In genomic region chr1:225778412-225778669, GRCh38 we compare ENCODE assay signal across 8 cellular contexts. TPM values are rescaled to one million over a fixed set of nuclear protein-coding genes. Genes with fewer than 3 reads are reported as not detected.
DNase-seq lines count a peak whose midpoint lies in the region; ATAC-seq and TF ChIP-seq lines count a peak whose summit lies in the region.

No MANE protein-coding gene starts in this region.

- no peak overlapping the region for H2AFZ ChIP-seq in OCI-LY7 (ENCODE audit: low read length)
- no peak overlapping the region for H2AFZ ChIP-seq in fibroblast of lung (ENCODE audit: low read length)
- no peak overlapping the region for H2AFZ ChIP-seq in trophoblast cell (ENCODE audit: insufficient read depth, low read length, poor library complexity)

- peak overlapping the region; percentile 99 for H3K27ac ChIP-seq in CD4-positive, CD25-positive, alpha-beta regulatory T cell (ENCODE audit: insufficient read depth, low read length, poor library complexity, severe bottlenecking)
- H3K27ac ChIP-seq in OCI-LY7 (ENCODE audit: low read depth, low read length, poor library complexity, severe bottlenecking) (peak overlapping the region; percentile 91), fibroblast of lung (ENCODE audit: insufficient read depth, low read length) (peak overlapping the region; percentile 94), trophoblast cell (ENCODE audit: low read depth, low read length) (peak overlapping the region; percentile 91)

- TF ChIP-seq CTCF in OCI-LY7 (conservative IDR thresholded peaks at IDR 0.05; ENCODE audit: low read length) = no peak
- TF ChIP-seq CTCF in fibroblast of lung (conservative IDR thresholded peaks at IDR 0.05 in 1 of 2, IDR thresholded peaks at IDR 0.05 in 1 of 2; ENCODE audit: low read depth in 1 of 2, low read length in 2 of 2) = no peak

- no TSS peak for BruUV-seq in OCI-LY7 (replicated peaks; lab: Mats Ljungman, UMichigan)

- CTCF ChIA-PET in OCI-LY7 (lab: Charles Lee; ENCODE audit: unreplicated experiment) = interaction anchor here (1.1 to 2.2 kb wide), 3 partner anchors 11 to 212 kb away, joined by 3 to 11 read pairs (median 7); no protein-coding TSS in a partner anchor

- peaks cover 57% of the 10 kb centered on the region for H3K4me1 ChIP-seq in CD4-positive, CD25-positive, alpha-beta regulatory T cell (ENCODE audit: control insufficient read depth, insufficient read depth, low read length, poor library complexity, severe bottlenecking)
- H3K4me1 ChIP-seq in OCI-LY7 (ENCODE audit: insufficient read depth, low read length, poor library complexity, severe bottlenecking) (peaks cover 61% of the 10 kb centered on the region), fibroblast of lung (ENCODE audit: control insufficient read depth, extremely low read depth, insufficient read depth, low read length) (no peaks in the 10 kb centered on the region), trophoblast cell (ENCODE audit: control insufficient read depth in 1 of 2, insufficient read depth in 2 of 2, low read length in 2 of 2) (peaks cover 4 to 13% of the 10 kb centered on the region in 2 experiments)

- H3K27me3 ChIP-seq in CD4-positive, CD25-positive, alpha-beta regulatory T cell (ENCODE audit: control insufficient read depth, insufficient read depth, low read length) = no peaks in the 10 kb centered on the region
- H3K27me3 ChIP-seq in fibroblast of lung (ENCODE audit: control insufficient read depth, insufficient read depth, low read length) = no peaks in the 10 kb centered on the region
- no peaks in the 10 kb centered on the region for H3K27me3 ChIP-seq in trophoblast cell (ENCODE audit: insufficient read depth, low read length)

- H2BK120ac ChIP-seq in trophoblast cell (ENCODE audit: insufficient read depth, low read length, poor library complexity) = no peak overlapping the region

- H2BK5ac ChIP-seq in trophoblast cell (ENCODE audit: low read depth, low read length, poor library complexity) = no peak overlapping the region

- intact Hi-C loops in OCI-LY7 (cut with micrococcal nuclease; ENCODE audit: unreplicated experiment) = no loop called here

- peaks cover 23% of the 10 kb centered on the region for H3K36me3 ChIP-seq in CD4-positive, CD25-positive, alpha-beta regulatory T cell (ENCODE audit: control insufficient read depth, insufficient read depth, low read length)
- peaks cover 48% of the 10 kb centered on the region for H3K36me3 ChIP-seq in OCI-LY7 (ENCODE audit: insufficient read depth, low read length)
- peaks cover 2% of the 10 kb centered on the region for H3K36me3 ChIP-seq in fibroblast of lung (ENCODE audit: control insufficient read depth, insufficient read depth, low read length)
- peaks cover 3 to 5% of the 10 kb centered on the region in 2 experiments for H3K36me3 ChIP-seq in trophoblast cell (ENCODE audit: control insufficient read depth in 1 of 2, insufficient read depth in 2 of 2, low read length in 2 of 2)

- H3K4me1 Mint-ChIP-seq in CD4-positive, CD25-positive, alpha-beta regulatory T cell = peaks cover 6 to 60% (median 29%) of the 10 kb centered on the region in 4 donors

- no peak overlapping the region for H3K18ac ChIP-seq in trophoblast cell (ENCODE audit: low read length)

- H3K9me3 Mint-ChIP-seq in CD4-positive, CD25-positive, alpha-beta regulatory T cell = peaks cover 0 to 1% (median 0%) of the 10 kb centered on the region in 7 donors

- ATAC-seq in CD4-positive, CD25-positive, alpha-beta regulatory T cell (ENCODE audit: low read depth in 2 of 2) = no peak
- no peak for ATAC-seq in GM18909 (IDR thresholded peaks at IDR 0.05; ENCODE audit: poor library complexity, unreplicated experiment)

- no peak overlapping the region for H4K12ac ChIP-seq in trophoblast cell (ENCODE audit: low read depth, low read length)

- H3K27me3 Mint-ChIP-seq in CD4-positive, CD25-positive, alpha-beta regulatory T cell = no peaks in the 10 kb centered on the region

- no peak for DNase-seq in CD4-positive, CD25-positive, alpha-beta regulatory T cell
- DNase-seq in OCI-LY7 (ENCODE audit: low spot score) (no peak), fibroblast of lung (ENCODE audit: low read depth in 2 of 2) (no peak), trophoblast cell (no peak), COLO829 (ENCODE audit: low spot score) (no peak), RKO (ENCODE audit: low spot score) (no peak), NCI-H82 (lab: John Stamatoyannopoulos, UW) (no peak)

- H3K14ac ChIP-seq in trophoblast cell (ENCODE audit: low read length) = no peak overlapping the region

- no peak overlapping the region for H3K4me3 Mint-ChIP-seq in CD4-positive, CD25-positive, alpha-beta regulatory T cell

- H3K9me2 ChIP-seq in OCI-LY7 (ENCODE audit: insufficient read depth, low read length) = no peaks in the 10 kb centered on the region

- H3K4ac ChIP-seq in trophoblast cell (ENCODE audit: low read depth, low read length) = peak overlapping the region; percentile 93

- no peak overlapping the region for H3K27ac Mint-ChIP-seq in CD4-positive, CD25-positive, alpha-beta regulatory T cell

- H3K9ac ChIP-seq in fibroblast of lung (ENCODE audit: insufficient read depth, low read length) (peak overlapping the region; percentile 93), trophoblast cell (ENCODE audit: low read length) (no peak overlapping the region)

- H3K23ac ChIP-seq in trophoblast cell (ENCODE audit: low read length) = no peak overlapping the region

- H3K79me2 ChIP-seq in OCI-LY7 (ENCODE audit: insufficient read depth, low read depth, low read length) (peaks cover 65% of the 10 kb centered on the region), fibroblast of lung (ENCODE audit: control insufficient read depth, insufficient read depth, low read length) (peaks cover 53% of the 10 kb centered on the region), trophoblast cell (ENCODE audit: control insufficient read depth, insufficient read depth, low read length, poor library complexity) (peaks cover 13% of the 10 kb centered on the region)

- no peak overlapping the region for H4K91ac ChIP-seq in trophoblast cell (ENCODE audit: low read depth, low read length)

- peaks cover 29% of the 10 kb centered on the region; the same call in 1 of the 2 replicates for H4K20me1 ChIP-seq in OCI-LY7 (ENCODE audit: insufficient read depth, low read length)
- no peaks in the 10 kb centered on the region for H4K20me1 ChIP-seq in fibroblast of lung (ENCODE audit: control insufficient read depth, extremely low read depth, insufficient read depth, low read length)

- peak overlapping the region; percentile 99 for H3K4me3 ChIP-seq in CD4-positive, CD25-positive, alpha-beta regulatory T cell (ENCODE audit: low read depth, low read length)
- H3K4me3 ChIP-seq in OCI-LY7 (ENCODE audit: low read depth, low read length, poor library complexity, severe bottlenecking) (peak overlapping the region; percentile 78), fibroblast of lung (replicated peaks in 1 of 4; ENCODE audit: control extremely low read depth in 1 of 4, insufficient read depth in 1 of 4, low read depth in 3 of 4, low read length in 4 of 4) (peak overlapping the region; percentile 63 to 99 (median 90)), trophoblast cell (ENCODE audit: low read depth, low read length) (peak overlapping the region; percentile 81)

- POLR2A ChIA-PET in OCI-LY7 (lab: Charles Lee) = interaction anchor here (0.6 to 3.0 kb wide), 24 partner anchors 8 to 334 kb away, joined by 3 to 14 read pairs (median 4); partner anchors contain the start of genes PYCR2 and TMEM63A

- no peak overlapping the region for H2BK12ac ChIP-seq in trophoblast cell (ENCODE audit: low read length)

- peaks cover 26% of the 10 kb centered on the region for H3K36me3 Mint-ChIP-seq in CD4-positive, CD25-positive, alpha-beta regulatory T cell

- H2AK5ac ChIP-seq in trophoblast cell (ENCODE audit: low read length) = no peak overlapping the region

- H4K8ac ChIP-seq in trophoblast cell (ENCODE audit: low read depth, low read length) = peak overlapping the region; percentile 88

- no CpG with 5 or more reads among the region's 1 CpG for WGBS in trophoblast cell (ENCODE audit: extremely low coverage, insufficient coverage, insufficient read length)

- H3K4me2 ChIP-seq in OCI-LY7 (ENCODE audit: low read length) = peak overlapping the region; percentile 87
- peak overlapping the region; percentile 89 for H3K4me2 ChIP-seq in fibroblast of lung (ENCODE audit: extremely low read depth, insufficient read depth, low read length)
- H3K4me2 ChIP-seq in trophoblast cell (ENCODE audit: low read length) = peak overlapping the region; percentile 58

- H3K79me1 ChIP-seq in trophoblast cell (ENCODE audit: low read length) = peaks cover 11% of the 10 kb centered on the region

- no peaks in the 10 kb centered on the region for H3K9me3 ChIP-seq in CD4-positive, CD25-positive, alpha-beta regulatory T cell (ENCODE audit: control insufficient read depth in 2 of 2, low read length in 2 of 2)
- H3K9me3 ChIP-seq in OCI-LY7 (ENCODE audit: low read length) (no peaks in the 10 kb centered on the region), fibroblast of lung (ENCODE audit: control insufficient read depth, insufficient read depth, low read depth, low read length) (no peaks in the 10 kb centered on the region), trophoblast cell (ENCODE audit: insufficient read depth, low read depth, low read length) (no peaks in the 10 kb centered on the region)

RNA-seq across cellular contexts. Expression of gene SRP9, which starts 0.7 kb away (rescaled TPM):
- 76.7 TPM for total RNA-seq in CD4-positive, CD25-positive, alpha-beta regulatory T cell
- 100 to 1,000 TPM; 292 to 367 (median 345) TPM for polyA plus RNA-seq in CD4-positive, CD25-positive, alpha-beta regulatory T cell
- 182 and 221 TPM in 2 replicates for total RNA-seq in OCI-LY7 (2014; rRNA removed; shearing (Covaris generic))
- 302 and 306 TPM in 2 replicates for total RNA-seq in OCI-LY7 (2022)
- 159 and 202 TPM in 2 replicates for total RNA-seq in fibroblast of lung
- polyA plus RNA-seq in fibroblast of lung = 442 and 452 TPM in 2 replicates
- 264 and 270 TPM in 2 replicates for polyA plus RNA-seq in fibroblast of lung (2012)
- polyA minus RNA-seq in fibroblast of lung (ENCODE audit: low replicate concordance) = 45.2 and 91.4 TPM in 2 replicates
- polyA plus RNA-seq in trophoblast cell (2013) = 268 and 277 TPM in 2 replicates

RNA-seq across cellular contexts. Expression of gene EPHX1, which starts 31.6 kb away (rescaled TPM):
- 0.62 TPM for total RNA-seq in CD4-positive, CD25-positive, alpha-beta regulatory T cell
- polyA plus RNA-seq in CD4-positive, CD25-positive, alpha-beta regulatory T cell = under 1 TPM in 3 of 4 donors, not detected in 1; 0.11 to 0.52 (median 0.38) TPM
- total RNA-seq in OCI-LY7 (2014; rRNA removed; shearing (Covaris generic)) = 0.41 and 0.44 TPM in 2 replicates
- 0.89 and 1.3 TPM in 2 replicates for total RNA-seq in OCI-LY7 (2022)
- 42.1 and 44.3 TPM in 2 replicates for total RNA-seq in fibroblast of lung
- 39.1 and 57.8 TPM in 2 replicates for polyA plus RNA-seq in fibroblast of lung
- polyA plus RNA-seq in fibroblast of lung (2012) = 92.4 and 118 TPM in 2 replicates
- polyA minus RNA-seq in fibroblast of lung (ENCODE audit: low replicate concordance) = 85.2 and 96.8 TPM in 2 replicates
- 44.6 and 45.9 TPM in 2 replicates for polyA plus RNA-seq in trophoblast cell (2013)

Comparison
In these comparisons a context has a peak if more than half of its experiments do, and no peak if none do; other contexts are left out.
1. RNA of gene EPHX1, which starts 31.6 kb away (total RNA-seq): 42.1 to 44.3 TPM in fibroblast of lung; 0.41 to 1.3 TPM in OCI-LY7 and 0.62 TPM in CD4-positive, CD25-positive, alpha-beta regulatory T cell (single experiment); every median in the first group is over 10 times any median in the second.
2. Peak in every context shown above with its lines, with median percentiles within 50 percentile points of each other: H3K27ac ChIP-seq, H3K4me3 ChIP-seq and H3K4me2 ChIP-seq.